17 cellular contexts compared by ENCODE assay signal in the genomic region with DNA sequence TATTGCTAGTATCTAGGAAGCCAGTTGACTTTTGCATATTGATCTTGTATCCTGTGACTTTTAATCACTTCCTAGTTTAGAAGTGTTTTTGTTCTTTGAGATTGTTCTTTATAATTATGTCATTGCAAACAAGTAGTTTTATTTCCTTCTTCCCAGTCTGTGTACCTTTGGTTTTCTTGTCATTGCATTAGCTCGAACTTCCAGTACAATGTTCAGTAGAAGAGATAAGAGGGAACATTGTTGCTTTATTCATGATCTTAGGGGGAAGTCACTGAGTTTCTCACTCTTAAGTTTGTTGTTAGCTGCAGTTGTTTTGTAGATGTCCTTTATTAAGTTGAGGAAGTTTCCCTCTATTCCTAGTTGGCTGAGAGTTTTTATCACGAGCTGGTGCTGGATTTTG.
DNase-seq lines count a peak whose midpoint lies in the region; ATAC-seq and TF ChIP-seq lines count a peak whose summit lies in the region.
"Had no signal": no experiment of that assay in that cellular context is flagged by ENCODE, and none has a peak within 500 bp of the region (broad histone marks: within the 10 kb centered on the region; RNA-seq: fewer than 3 reads in every experiment).

No MANE protein-coding gene starts in this region.

- no peak overlapping the region for H3K4me3 ChIP-seq in CD8-positive, alpha-beta memory T cell (ENCODE audit: low read length)

- no peak for ATAC-seq in T-helper 17 cell
- no peak for ATAC-seq in activated CD8-positive, alpha-beta T cell treated with anti-CD3 and anti-CD28 coated beads for 36 hours

- no peaks in the 10 kb centered on the region for H3K27me3 Mint-ChIP-seq in CD8-positive, alpha-beta memory T cell
- H3K27me3 Mint-ChIP-seq in T-helper 17 cell, result no peaks in the 10 kb centered on the region
- no peaks in the 10 kb centered on the region for H3K27me3 Mint-ChIP-seq in activated CD8-positive, alpha-beta T cell treated with anti-CD3 and anti-CD28 coated beads for 36 hours

- H3K4me1 Mint-ChIP-seq in CD8-positive, alpha-beta memory T cell, result peaks cover 21 to 42% (median 30%) of the 10 kb centered on the region in 3 donors
- peaks cover 30% of the 10 kb centered on the region for H3K4me1 Mint-ChIP-seq in T-helper 17 cell
- H3K4me1 Mint-ChIP-seq in activated CD8-positive, alpha-beta T cell treated with anti-CD3 and anti-CD28 coated beads for 36 hours (ENCODE audit: low read depth), result peaks cover 16% of the 10 kb centered on the region

- peak overlapping the region in 5 of 8 donors; percentile 2 to 33 (median 9) for H3K27ac Mint-ChIP-seq in CD8-positive, alpha-beta memory T cell
- H3K27ac Mint-ChIP-seq in T-helper 17 cell, result peak overlapping the region; percentile 37
- no peak overlapping the region for H3K27ac Mint-ChIP-seq in activated CD8-positive, alpha-beta T cell treated with anti-CD3 and anti-CD28 coated beads for 36 hours

- POLR2A ChIA-PET in CD8-positive, alpha-beta memory T cell (lab: Charles Lee), result no interaction called here
- POLR2A ChIA-PET in activated CD8-positive, alpha-beta T cell treated with anti-CD3 and anti-CD28 coated beads for 36 hours (lab: Charles Lee), result no interaction called here

- no peaks in the 10 kb centered on the region for H3K9me3 Mint-ChIP-seq in CD8-positive, alpha-beta memory T cell
- H3K9me3 Mint-ChIP-seq in activated CD8-positive, alpha-beta T cell treated with anti-CD3 and anti-CD28 coated beads for 36 hours, result no peaks in the 10 kb centered on the region

- H3K27me3 ChIP-seq in CD8-positive, alpha-beta memory T cell (ENCODE audit: insufficient read depth, low read length, poor library complexity, severe bottlenecking), result no peaks in the 10 kb centered on the region

- intact Hi-C loops in activated CD8-positive, alpha-beta T cell treated with anti-CD3 and anti-CD28 coated beads for 36 hours (cut with micrococcal nuclease), result no loop called here

- no peak for DNase-seq in CD8-positive, alpha-beta memory T cell
- DNase-seq in T-helper 17 cell (no peak), dermis blood vessel endothelial cell (peak; percentile 33), renal cortical epithelial cell (ENCODE audit: low read depth) (peak; percentile 1), hepatic stellate cell (ENCODE audit: low spot score) (no peak), pons (ENCODE audit: low spot score) (no peak)
- no peak for DNase-seq in activated CD8-positive, alpha-beta T cell treated with anti-CD3 and anti-CD28 coated beads for 36 hours
- DNase-seq: Caco-2; EL; Karpas-422; MM.1S; NCI-H1105 treated with DMSO at 0.1 percent for 48 hours; NCI-H187; NCI-H69; NK-92 treated with Interleukin-12 subunit alpha and Interleukin-12 subunit beta, amount 100 ng/mL, for 24 hours; SHP77 treated with DMSO at 0.1 percent for 48 hours had no signal

- H3K27ac ChIP-seq in CD8-positive, alpha-beta memory T cell (ENCODE audit: low read depth, low read length), result no peak overlapping the region
- H3K27ac ChIP-seq: C4-2B had no signal

- no peak overlapping the region for H3K4me3 Mint-ChIP-seq in CD8-positive, alpha-beta memory T cell
- no peak overlapping the region for H3K4me3 Mint-ChIP-seq in T-helper 17 cell
- H3K4me3 Mint-ChIP-seq in activated CD8-positive, alpha-beta T cell treated with anti-CD3 and anti-CD28 coated beads for 36 hours, result no peak overlapping the region

- no peaks in the 10 kb centered on the region for H3K4me1 ChIP-seq in CD8-positive, alpha-beta memory T cell (ENCODE audit: insufficient read depth, low read length)
- H3K4me1 ChIP-seq: Caco-2 had no signal

- no peaks in the 10 kb centered on the region for H3K9me3 ChIP-seq in CD8-positive, alpha-beta memory T cell (ENCODE audit: low read length)
- H3K9me3 ChIP-seq in T-helper 17 cell (ENCODE audit: control insufficient read depth, low read length, poor library complexity, severe bottlenecking), result no peaks in the 10 kb centered on the region
- H3K9me3 ChIP-seq: Caco-2 had no signal

- no peak for TF ChIP-seq CTCF in activated CD8-positive, alpha-beta T cell treated with anti-CD3 and anti-CD28 coated beads for 36 hours (IDR thresholded peaks at IDR 0.05)

- peaks cover 0 to 32% (median 7%) of the 10 kb centered on the region in 3 donors for H3K36me3 Mint-ChIP-seq in CD8-positive, alpha-beta memory T cell
- no peaks in the 10 kb centered on the region for H3K36me3 Mint-ChIP-seq in T-helper 17 cell (ENCODE audit: low read depth)
- H3K36me3 Mint-ChIP-seq in activated CD8-positive, alpha-beta T cell treated with anti-CD3 and anti-CD28 coated beads for 36 hours (ENCODE audit: low read depth), result peaks cover 9% of the 10 kb centered on the region

- CTCF ChIA-PET in CD8-positive, alpha-beta memory T cell (lab: Charles Lee), result interaction anchor here (1.2 kb wide), 1 partner anchor 16 kb away, joined by 4 read pairs; no protein-coding TSS in a partner anchor
- CTCF ChIA-PET in activated CD8-positive, alpha-beta T cell treated with anti-CD3 and anti-CD28 coated beads for 36 hours (lab: Charles Lee), result interaction anchor here (1.3 to 3.7 kb wide), 3 partner anchors 17 to 210 kb away, joined by 4 to 33 read pairs (median 5); no protein-coding TSS in a partner anchor

- H3K36me3 ChIP-seq in CD8-positive, alpha-beta memory T cell (ENCODE audit: insufficient read depth, low read length), result peaks cover 10% of the 10 kb centered on the region

Comparison
In these comparisons a context has a peak if more than half of its experiments do, and no peak if none do; other contexts are left out.
1. DNase-seq: peak in dermis blood vessel endothelial cell (single experiment) and renal cortical epithelial cell (single experiment); none in CD8-positive, alpha-beta memory T cell (0 of 5), T-helper 17 cell (0 of 3), hepatic stellate cell (single experiment), pons (single experiment) and activated CD8-positive, alpha-beta T cell treated with anti-CD3 and anti-CD28 coated beads for 36 hours (single experiment).